26 cellular contexts compared by ENCODE assay signal in genomic region chr11:70569996-70570692, GRCh38.
"Had no signal": no experiment of that assay in that cellular context is flagged by ENCODE, and none has a peak within 500 bp of the region (broad histone marks: within the 10 kb centered on the region; RNA-seq: fewer than 3 reads in every experiment).

No MANE protein-coding gene starts in this region.

- H3K4me1 Mint-ChIP-seq: activated CD4-positive, alpha-beta T cell treated with anti-CD3 and anti-CD28 coated beads, Interleukin-2, amount 10 ng/mL, durations not matched to agents 24 days and 14 days had no signal

- ATAC-seq: activated CD4-positive, CD25-positive, alpha-beta regulatory T cell treated with anti-CD3 and anti-CD28 coated beads, Interleukin-2, amount 50 U/mL, for 24 hours; activated CD8-positive, alpha-beta T cell treated with anti-CD3 and anti-CD28 coated beads for 36 hours; activated naive CD4-positive, alpha-beta T cell treated with anti-CD3 and anti-CD28 coated beads, Interleukin-2, amount 50 U/mL, for 72 hours; gastrocnemius medialis; left colon; T-cell had no signal

- H3K9me3 ChIP-seq: breast epithelium, esophagus squamous epithelium, gastrocnemius medialis, sigmoid colon, thoracic aorta, upper lobe of left lung had no signal

- H3K36me3 Mint-ChIP-seq: activated naive CD4-positive, alpha-beta T cell treated with anti-CD3 and anti-CD28 coated beads, Interleukin-2, amount 50 U/mL, for 72 hours; naive B cell; T-cell had no signal

- H3K27me3 ChIP-seq: breast epithelium, sigmoid colon, upper lobe of left lung had no signal

- DNase-seq: activated CD4-positive, alpha-beta T cell treated with anti-CD3 and anti-CD28 coated beads, Interleukin-2, amount 10 ng/mL, durations not matched to agents 24 days and 14 days; activated CD8-positive, alpha-beta T cell treated with anti-CD3 and anti-CD28 coated beads for 36 hours; esophagus squamous epithelium; gastrocnemius medialis; head of caudate nucleus; hypothalamus; islet precursor cell; left colon; mesendoderm; naive B cell; retina; sigmoid colon; stimulated activated CD4-positive, alpha-beta T cell treated with anti-CD3 and anti-CD28 coated beads, Interleukin-4, amount 100 ng/mL, for 1 hour; stimulated activated naive CD4-positive, alpha-beta T cell treated with Interleukin-2 at 50 U/mL for 16 hours; T-cell had no signal

- H3K4me3 Mint-ChIP-seq: activated CD4-positive, alpha-beta T cell treated with anti-CD3 and anti-CD28 coated beads, Interleukin-2, amount 10 ng/mL, durations not matched to agents 24 days and 14 days; activated CD8-positive, alpha-beta T cell treated with anti-CD3 and anti-CD28 coated beads for 36 hours; naive B cell; neural crest cell; T-cell; T-helper 2 cell treated with Interferon-gamma antibody and Interleukin-4, amounts not matched to agents 5 μg/mL and 100 μg/mL, for 36 hours had no signal

- H3K9me3 Mint-ChIP-seq: activated CD4-positive, alpha-beta T cell treated with anti-CD3 and anti-CD28 coated beads, Interleukin-2, amount 10 ng/mL, durations not matched to agents 24 days and 14 days; activated CD8-positive, alpha-beta T cell treated with anti-CD3 and anti-CD28 coated beads for 36 hours; activated naive CD4-positive, alpha-beta T cell treated with anti-CD3 and anti-CD28 coated beads, Interleukin-2, amount 50 U/mL, for 72 hours; neural crest cell; T-cell; T-helper 2 cell treated with Interferon-gamma antibody and Interleukin-4, amounts not matched to agents 5 μg/mL and 100 μg/mL, for 36 hours had no signal

- H3K27ac Mint-ChIP-seq: activated CD4-positive, alpha-beta T cell treated with anti-CD3 and anti-CD28 coated beads, Interleukin-2, amount 10 ng/mL, durations not matched to agents 24 days and 14 days; activated CD8-positive, alpha-beta T cell treated with anti-CD3 and anti-CD28 coated beads for 36 hours; activated naive CD4-positive, alpha-beta T cell treated with anti-CD3 and anti-CD28 coated beads, Interleukin-2, amount 50 U/mL, for 72 hours; progenitor cell of endocrine pancreas; T-cell; T-helper 2 cell treated with Interferon-gamma antibody and Interleukin-4, amounts not matched to agents 5 μg/mL and 100 μg/mL, for 36 hours had no signal

- H3K27ac ChIP-seq: breast epithelium, coronary artery, esophagus squamous epithelium, gastrocnemius medialis, sigmoid colon, thoracic aorta, VCaP had no signal

- H3K4me3 ChIP-seq: breast epithelium, coronary artery, esophagus squamous epithelium, gastrocnemius medialis, sigmoid colon, smooth muscle cell, thoracic aorta, upper lobe of left lung had no signal

- H3K4me2 ChIP-seq: smooth muscle cell had no signal

- H3K27me3 Mint-ChIP-seq: progenitor cell of endocrine pancreas had no signal

- H3K36me3 ChIP-seq: breast epithelium, esophagus squamous epithelium, gastrocnemius medialis, sigmoid colon, thoracic aorta, upper lobe of left lung had no signal
